1 cellular context compared by ENCODE assay signal in genomic region chr14:69879175-69880047, GRCh38.
TF ChIP-seq lines count a peak whose summit lies in the region.

SMOC1 (plus strand) TSS chr14:69879416; CDS start chr14:69879679, 263 bp downstream.

TF ChIP-seq in HepG2, 621 proteins besides CTCF, POLR2A, EP300 and RAD21 (continued from another document and continues in another):
- no peak for TF ChIP-seq ZNF460 (CRISPR knock-in tag; IDR thresholded peaks at IDR 0.05; ENCODE audit: borderline replicate concordance)
- TF ChIP-seq ZMYM3 (CRISPR knock-in tag; IDR thresholded peaks at IDR 0.05), result no peak
- TF ChIP-seq ZNF430 (CRISPR knock-in tag; IDR thresholded peaks at IDR 0.05), result peak; percentile 35; the same call in 1 of the 2 replicates
- TF ChIP-seq ZBTB46 (CRISPR knock-in tag; IDR thresholded peaks at IDR 0.05; ENCODE audit: borderline replicate concordance), result no peak
- TF ChIP-seq RFX1 (IDR thresholded peaks at IDR 0.05), result no peak
- no peak for TF ChIP-seq PHF5A (CRISPR knock-in tag; IDR thresholded peaks at IDR 0.05; ENCODE audit: low read depth, unreplicated experiment)
- TF ChIP-seq ZNF83 (CRISPR knock-in tag; IDR thresholded peaks at IDR 0.05; ENCODE audit: borderline replicate concordance), result no peak
- TF ChIP-seq HIVEP1 (CRISPR knock-in tag; IDR thresholded peaks at IDR 0.05), result no peak
- no peak for TF ChIP-seq WIZ (CRISPR knock-in tag; IDR thresholded peaks at IDR 0.05)
- no peak for TF ChIP-seq NFAT5 (CRISPR knock-in tag; IDR thresholded peaks at IDR 0.05)
- TF ChIP-seq ZNF362 (CRISPR knock-in tag; IDR thresholded peaks at IDR 0.05; ENCODE audit: borderline replicate concordance), result no peak; the same call in 1 of the 2 replicates
- TF ChIP-seq NCOA2 (CRISPR knock-in tag; IDR thresholded peaks at IDR 0.05), result no peak; the same call in 1 of the 2 replicates
- no peak for TF ChIP-seq ZNF652 (CRISPR knock-in tag; IDR thresholded peaks at IDR 0.05; ENCODE audit: borderline replicate concordance, low read depth)
- peak; percentile 66; the same call in 1 of the 2 replicates for TF ChIP-seq ZNF224 (CRISPR knock-in tag; IDR thresholded peaks at IDR 0.05)
- TF ChIP-seq ZFP91 (CRISPR knock-in tag; IDR thresholded peaks at IDR 0.05; ENCODE audit: borderline replicate concordance), result no peak; the same call in 1 of the 2 replicates
- no peak for TF ChIP-seq CHD4 (IDR thresholded peaks at IDR 0.05; ENCODE audit: borderline replicate concordance, low read length)
- no peak for TF ChIP-seq IRF1 (CRISPR knock-in tag; IDR thresholded peaks at IDR 0.05; ENCODE audit: low read depth)
- 0 out of 2 replicates have a peak, but pooled peaks have one; percentile 34 for TF ChIP-seq CREBL2 (CRISPR knock-in tag; IDR thresholded peaks at IDR 0.05; ENCODE audit: borderline replicate concordance)
- TF ChIP-seq ONECUT2 (CRISPR knock-in tag; IDR thresholded peaks at IDR 0.05), result no peak
- TF ChIP-seq NFE2L1 (CRISPR knock-in tag; IDR thresholded peaks at IDR 0.05; ENCODE audit: borderline replicate concordance), result no peak
- no peak for TF ChIP-seq PHB2 (IDR thresholded peaks at IDR 0.05; ENCODE audit: partially characterized antibody)
- TF ChIP-seq ZFAT (CRISPR knock-in tag; conservative IDR thresholded peaks at IDR 0.05), result no peak
- TF ChIP-seq MAF1 (CRISPR knock-in tag; IDR thresholded peaks at IDR 0.05; ENCODE audit: borderline replicate concordance), result no peak; the same call in 1 of the 2 replicates
- TF ChIP-seq ZSCAN31 (CRISPR knock-in tag; IDR thresholded peaks at IDR 0.05; ENCODE audit: low read depth), result peak; percentile 78
- TF ChIP-seq AGO2 (optimal IDR thresholded peaks at IDR 0.05; ENCODE audit: low read depth, low read length), result peak; percentile 88
- TF ChIP-seq ZBTB44 (CRISPR knock-in tag; IDR thresholded peaks at IDR 0.05), result peak; percentile 44; the same call in 1 of the 2 replicates
- TF ChIP-seq ZBTB4 (CRISPR knock-in tag; IDR thresholded peaks at IDR 0.05; ENCODE audit: borderline replicate concordance), result no peak
- no peak for TF ChIP-seq U2AF1 (optimal IDR thresholded peaks at IDR 0.05; ENCODE audit: low read depth, low read length)
- no peak for TF ChIP-seq THYN1 (CRISPR knock-in tag; IDR thresholded peaks at IDR 0.05; ENCODE audit: borderline replicate concordance, low read depth)
- TF ChIP-seq FOXP4 (CRISPR knock-in tag; IDR thresholded peaks at IDR 0.05), result no peak
- TF ChIP-seq ZSCAN12 (CRISPR knock-in tag; IDR thresholded peaks at IDR 0.05), result peak; percentile 67; the same call in 1 of the 2 replicates
- peak; percentile 68 for TF ChIP-seq HDAC1 (CRISPR knock-in tag; IDR thresholded peaks at IDR 0.05)
- TF ChIP-seq HNF1B (CRISPR knock-in tag; IDR thresholded peaks at IDR 0.05), result no peak
- TF ChIP-seq ZNF710 (CRISPR knock-in tag; IDR thresholded peaks at IDR 0.05; ENCODE audit: borderline replicate concordance), result no peak
- TF ChIP-seq GPN1 (CRISPR knock-in tag; IDR thresholded peaks at IDR 0.05; ENCODE audit: borderline replicate concordance), result no peak; the same call in 1 of the 2 replicates
- TF ChIP-seq ZNF33B (CRISPR knock-in tag; IDR thresholded peaks at IDR 0.05), result peak; percentile 42; the same call in 1 of the 2 replicates
